Comparison of ENCODE assay signal across 30 cellular contexts in genomic region chr10:30878920-30879319, GRCh38.
DNase-seq lines count a peak whose midpoint lies in the region; ATAC-seq, FAIRE-seq and TF ChIP-seq lines count a peak whose summit lies in the region.
"Had no signal": no experiment of that assay in that cellular context is flagged by ENCODE, and none has a peak within 500 bp of the region (broad histone marks: within the 10 kb centered on the region; RNA-seq: fewer than 3 reads in every experiment).

No MANE protein-coding gene starts in this region.

- H3K4me2 ChIP-seq in HepG2 (ENCODE audit: low read depth, low read length) (no peak overlapping the region), neuronal stem cell (ENCODE audit: insufficient read depth, low read length, poor library complexity, severe bottlenecking) (no peak overlapping the region)
- H3K4me2 ChIP-seq: A549; BLaER1; BLaER1 treated with 17β-estradiol and CSF1 and Interleukin-3, amounts not matched to agents 10 nM and 100 nM had no signal

- H2AFZ ChIP-seq in HepG2 (ENCODE audit: low read length) (no peak overlapping the region), neuronal stem cell (ENCODE audit: low read length) (no peak overlapping the region)

- H3K4me1 ChIP-seq in HepG2 (ENCODE audit: insufficient read depth, low read length) (no peaks in the 10 kb centered on the region), right lobe of liver (no peaks in the 10 kb centered on the region), neuronal stem cell (ENCODE audit: control insufficient read depth in 2 of 2, insufficient read depth in 1 of 2, low read depth in 1 of 2, low read length in 2 of 2) (no peaks in the 10 kb centered on the region)
- H3K4me1 ChIP-seq: A549; BE2C; BLaER1; BLaER1 treated with 17β-estradiol and CSF1 and Interleukin-3, amounts not matched to agents 10 nM and 100 nM; Caco-2 had no signal

- no peak overlapping the region for H2BK12ac ChIP-seq in neuronal stem cell (ENCODE audit: low read length)

- no peak for TF ChIP-seq RAD21 in HepG2 (CRISPR knock-in tag; IDR thresholded peaks at IDR 0.05)

- H3K18ac ChIP-seq in neuronal stem cell (ENCODE audit: low read length), result no peak overlapping the region

- H4K8ac ChIP-seq in neuronal stem cell (ENCODE audit: low read depth, low read length), result no peak overlapping the region

- H2BK5ac ChIP-seq in neuronal stem cell (ENCODE audit: low read length), result no peak overlapping the region

- TF ChIP-seq POLR2A in HepG2 (IDR thresholded peaks at IDR 0.05; ENCODE audit: insufficient read depth in 1 of 2, low read depth in 2 of 2, low read length in 2 of 2), result no peak
- no peak for TF ChIP-seq POLR2A in right lobe of liver (IDR thresholded peaks at IDR 0.05)

- ATAC-seq in HepG2, result no peak
- ATAC-seq in right lobe of liver, result no peak
- ATAC-seq: A549; CD8-positive, alpha-beta T cell had no signal

- WGBS in HepG2 (ENCODE audit: low lambda C conversion rate), result 51% methylated on average over 5 of the region's 5 CpGs
- 86% methylated on average over 5 of the region's 5 CpGs for WGBS in right lobe of liver (ENCODE audit: insufficient coverage, low coverage, low lambda C conversion rate, missing lambda C conversion rate)
- no CpG with 5 or more reads among the region's 5 CpGs for WGBS in neuronal stem cell (ENCODE audit: extremely low coverage in 2 of 2, insufficient read length in 2 of 2, insufficient replicate concordance in 1 of 2), 2 donors

- H4K20me1 ChIP-seq in HepG2 (ENCODE audit: insufficient read depth, low read length), result no peaks in the 10 kb centered on the region
- H4K20me1 ChIP-seq: BLaER1; BLaER1 treated with 17β-estradiol and CSF1 and Interleukin-3, amounts not matched to agents 10 nM and 100 nM had no signal

- H4K91ac ChIP-seq in neuronal stem cell (ENCODE audit: low read depth, low read length, poor library complexity), result no peak overlapping the region

- POLR2A ChIA-PET in HepG2 (lab: Yijun Ruan, JAX), result no interaction called here

- no peaks in the 10 kb centered on the region for H3K79me2 ChIP-seq in HepG2 (ENCODE audit: insufficient read depth, low read length)

- H3K27ac ChIP-seq in HepG2 (ENCODE audit: extremely low read length, insufficient read depth, low read length) (no peak overlapping the region), right lobe of liver (no peak overlapping the region), neuronal stem cell (replicated peaks; ENCODE audit: low read length) (no peak overlapping the region)
- H3K27ac ChIP-seq: 22Rv1; A549; BLaER1; BLaER1 treated with 17β-estradiol and CSF1 and Interleukin-3, amounts not matched to agents 10 nM and 100 nM; C4-2B had no signal

- BruUV-seq in HepG2 (replicated peaks; lab: Mats Ljungman, UMichigan), result no TSS peak

- TF ChIP-seq CTCF in HepG2 (CRISPR knock-in tag; IDR thresholded peaks at IDR 0.05) (no peak), right lobe of liver (IDR thresholded peaks at IDR 0.05) (no peak)

- intact Hi-C loops in HepG2 (cut with micrococcal nuclease; ENCODE audit: unreplicated experiment) (no loop called here), right lobe of liver (cut with DNase I) (no loop called here)

- CTCF ChIA-PET in HepG2 (lab: Yijun Ruan, JAX; ENCODE audit: low intra/inter-chr PET ratio, low total read pairs), result no interaction called here

- no peak overlapping the region for H3K23ac ChIP-seq in neuronal stem cell (ENCODE audit: low read depth, low read length, poor library complexity)

- no peak overlapping the region for H2BK15ac ChIP-seq in neuronal stem cell (ENCODE audit: low read length)

- no peak overlapping the region for H3K4ac ChIP-seq in neuronal stem cell (ENCODE audit: low read length)

- DNase-seq in HepG2 (ENCODE audit: low spot score), result no peak
- no peak for DNase-seq in right lobe of liver
- no peak for DNase-seq in GM19239 (ENCODE audit: insufficient read length, low spot score)
- DNase-seq in neuronal stem cell (ENCODE audit: low spot score), result no peak
- DNase-seq: 8988T; ACHN; AML-193; BE2C; C1 segment of cervical spinal cord; Caco-2; Calu3; CD4-positive, alpha-beta memory T cell; CD4-positive, alpha-beta T cell; CD4-positive, CD25-positive, alpha-beta regulatory T cell; CD8-positive, alpha-beta memory T cell; CD8-positive, alpha-beta T cell; COR-L47; DMS 273 treated with DMSO at 0.1 percent for 48 hours; DMS153; DMS53; DMS79; DMS79 treated with DMSO at 0.1 percent for 48 hours; DND-41; EL had no signal

- H3K27me3 ChIP-seq in HepG2 (ENCODE audit: control insufficient read depth in 1 of 2, insufficient read depth in 2 of 2, low read length in 2 of 2), result no peaks in the 10 kb centered on the region
- no peaks in the 10 kb centered on the region for H3K27me3 ChIP-seq in right lobe of liver
- no peaks in the 10 kb centered on the region for H3K27me3 ChIP-seq in neuronal stem cell (ENCODE audit: control insufficient read depth in 3 of 3, insufficient read depth in 3 of 3, low read depth in 1 of 3, low read length in 3 of 3)
- H3K27me3 ChIP-seq: BE2C; BLaER1; BLaER1 treated with 17β-estradiol and CSF1 and Interleukin-3, amounts not matched to agents 10 nM and 100 nM had no signal

- in situ Hi-C loops in HepG2 (cut with HindIII; ENCODE audit: extremely low pct_ligation_motif_present, low pct_unique_long_range_greater_than_20kb), result no loop called here

- H3K14ac ChIP-seq in neuronal stem cell (ENCODE audit: low read length), result no peak overlapping the region

- no peak for FAIRE-seq in HepG2 (lab: Jason Lieb, UNC)
- peak; percentile 23 for FAIRE-seq in GM19239 (lab: Jason Lieb, UNC)
- FAIRE-seq: A549, D721Med had no signal

- H3K9ac ChIP-seq in HepG2 (ENCODE audit: insufficient read depth, low read depth, low read length) (no peak overlapping the region), neuronal stem cell (ENCODE audit: low read depth, low read length, poor library complexity) (no peak overlapping the region)
- H3K9ac ChIP-seq: BLaER1; BLaER1 treated with 17β-estradiol and CSF1 and Interleukin-3, amounts not matched to agents 10 nM and 100 nM had no signal

- H3K79me1 ChIP-seq in neuronal stem cell (ENCODE audit: low read depth, low read length), result no peaks in the 10 kb centered on the region

- no peak overlapping the region for H3K4me3 ChIP-seq in HepG2 (replicated peaks in 1 of 3; ENCODE audit: insufficient read depth in 1 of 3, low read depth in 2 of 3, low read length in 3 of 3)
- H3K4me3 ChIP-seq in right lobe of liver, result no peak overlapping the region
- no peak overlapping the region for H3K4me3 ChIP-seq in neuronal stem cell (ENCODE audit: low read length in 2 of 2)
- H3K4me3 ChIP-seq: A549; BLaER1; BLaER1 treated with 17β-estradiol and CSF1 and Interleukin-3, amounts not matched to agents 10 nM and 100 nM had no signal

- H3K36me3 ChIP-seq in HepG2 (replicated peaks in 1 of 2; ENCODE audit: control insufficient read depth in 1 of 2, insufficient read depth in 2 of 2, low read length in 2 of 2) (no peaks in the 10 kb centered on the region), right lobe of liver (no peaks in the 10 kb centered on the region), neuronal stem cell (replicated peaks in 1 of 2; ENCODE audit: control insufficient read depth in 2 of 2, insufficient read depth in 2 of 2, low read length in 2 of 2) (no peaks in the 10 kb centered on the region)
- H3K36me3 ChIP-seq: BE2C, BLaER1 had no signal

- H3K9me3 ChIP-seq in HepG2 (ENCODE audit: low read length) (no peaks in the 10 kb centered on the region), right lobe of liver (no peaks in the 10 kb centered on the region), neuronal stem cell (replicated peaks in 1 of 2; ENCODE audit: control insufficient read depth in 2 of 2, insufficient read depth in 1 of 2, low read depth in 1 of 2, low read length in 2 of 2) (no peaks in the 10 kb centered on the region)
- H3K9me3 ChIP-seq: A549; BE2C; BLaER1; BLaER1 treated with 17β-estradiol and CSF1 and Interleukin-3, amounts not matched to agents 10 nM and 100 nM; Caco-2 had no signal

- no peak for TF ChIP-seq EP300 in HepG2 (IDR thresholded peaks at IDR 0.05; ENCODE audit: low read depth in 2 of 2, low read length in 2 of 2)
- no peak for TF ChIP-seq EP300 in HepG2 (CRISPR knock-in tag; IDR thresholded peaks at IDR 0.05; ENCODE audit: borderline replicate concordance)

- H2AK5ac ChIP-seq in neuronal stem cell (ENCODE audit: low read depth, low read length), result no peak overlapping the region

- H2BK120ac ChIP-seq in neuronal stem cell (ENCODE audit: low read depth, low read length), result no peak overlapping the region

TF ChIP-seq in HepG2, 621 proteins besides CTCF, POLR2A, EP300 and RAD21:
- no peak for TF ChIP-seq RAD51 (IDR thresholded peaks at IDR 0.05; ENCODE audit: borderline replicate concordance)
- peak; percentile 90 for TF ChIP-seq RBAK (CRISPR knock-in tag; IDR thresholded peaks at IDR 0.05)
TF ChIP-seq in HepG2: peak in this region for 1.
